9 cellular contexts compared by ENCODE assay signal in the genomic region with DNA sequence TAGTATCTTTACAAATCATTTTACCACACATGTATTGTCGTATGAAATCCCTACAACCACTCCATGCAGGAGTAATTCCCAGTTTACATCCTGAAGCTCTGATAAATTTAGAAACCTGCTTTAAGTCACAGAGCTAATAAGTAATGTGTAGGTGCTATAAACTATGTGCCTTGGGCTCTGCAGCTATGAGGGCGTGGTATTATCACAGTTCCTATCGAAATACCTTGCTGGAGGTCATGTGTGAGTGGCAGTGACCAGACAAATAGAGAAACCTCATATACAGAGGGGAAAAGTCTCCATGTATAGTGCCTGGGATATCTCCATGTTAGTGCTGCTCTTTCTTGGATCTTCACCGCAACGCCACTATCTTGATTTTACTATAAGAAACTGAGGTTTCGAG. TPM values are rescaled to one million over a fixed set of nuclear protein-coding genes. Genes with fewer than 3 reads are reported as not detected.
A peak's percentile ranks its signal among the peaks of the same experiment; 100 is the strongest.
DNase-seq lines count a peak whose midpoint lies in the region; ATAC-seq and TF ChIP-seq lines count a peak whose summit lies in the region.
"Had no signal": no experiment of that assay in that cellular context is flagged by ENCODE, and none has a peak within 500 bp of the region (broad histone marks: within the 10 kb centered on the region; RNA-seq: fewer than 3 reads in every experiment).

No MANE protein-coding gene starts in this region.

- H3K27me3 ChIP-seq in right cardiac atrium (ENCODE audit: control insufficient read depth, insufficient read depth) (no peaks in the 10 kb centered on the region), breast epithelium (no peaks in the 10 kb centered on the region), vagina (no peaks in the 10 kb centered on the region)

- no peaks in the 10 kb centered on the region for H3K9me3 Mint-ChIP-seq in naive B cell

- peaks cover 27 to 50% (median 41%) of the 10 kb centered on the region in 3 donors for H3K4me1 Mint-ChIP-seq in naive B cell

- H3K4me3 Mint-ChIP-seq in naive B cell, result peak overlapping the region; percentile 91 to 97 (median 94)

- H3K36me3 Mint-ChIP-seq in naive B cell, result no peaks in the 10 kb centered on the region

- H3K36me3 ChIP-seq in breast epithelium, result no peaks in the 10 kb centered on the region
- H3K36me3 ChIP-seq in vagina, result no peaks in the 10 kb centered on the region

- H3K9me3 ChIP-seq in right cardiac atrium (ENCODE audit: control insufficient read depth, low read length) (no peaks in the 10 kb centered on the region), breast epithelium (no peaks in the 10 kb centered on the region), vagina (no peaks in the 10 kb centered on the region)

- 97% methylated on average over 6 of the region's 6 CpGs for WGBS in right cardiac atrium

- ATAC-seq in right cardiac atrium (no peak), naive B cell (ENCODE audit: low read depth in 2 of 2) (no peak), GM18907 (IDR thresholded peaks at IDR 0.05; ENCODE audit: unreplicated experiment) (no peak), GM18511 (IDR thresholded peaks at IDR 0.05; ENCODE audit: unreplicated experiment) (no peak)

- TF ChIP-seq POLR2A in breast epithelium (IDR thresholded peaks at IDR 0.05), result no peak
- TF ChIP-seq POLR2A in vagina (IDR thresholded peaks at IDR 0.05), result no peak

- H3K27me3 Mint-ChIP-seq in naive B cell, result peaks cover 8 to 23% (median 9%) of the 10 kb centered on the region in 3 donors

- no peaks in the 10 kb centered on the region for H3K4me1 ChIP-seq in right cardiac atrium (ENCODE audit: control insufficient read depth, insufficient read depth, low read length)
- H3K4me1 ChIP-seq in breast epithelium, result peaks cover 0 to 16% of the 10 kb centered on the region in 2 donors
- peaks cover 40% of the 10 kb centered on the region for H3K4me1 ChIP-seq in vagina

- intact Hi-C loops in right cardiac atrium (cut with DNase I) (no loop called here), cardiac septum (cut with DNase I) (no loop called here), breast epithelium (cut with DNase I; ENCODE audit: low total_unique reads) (no loop called here), vagina (cut with DNase I) (no loop called here)

- H3K27ac ChIP-seq in right cardiac atrium (ENCODE audit: low read length) (peak overlapping the region; percentile 97), breast epithelium (peak overlapping the region; percentile 96 to 99), vagina (peak overlapping the region; percentile 97)

- no peak overlapping the region for H3K4me3 ChIP-seq in right cardiac atrium (ENCODE audit: low read length)
- H3K4me3 ChIP-seq in breast epithelium, result peak overlapping the region in 2 of 3 donors; percentile 76 to 82
- peak overlapping the region; percentile 79 to 82 for H3K4me3 ChIP-seq in vagina

- DNase-seq in right cardiac atrium (no peak), cardiac septum (ENCODE audit: low spot score) (no peak), breast epithelium (ENCODE audit: low spot score in 2 of 2) (no peak), naive B cell (no peak), vagina (ENCODE audit: extremely low spot score in 2 of 2) (no peak), EL (no peak)
- DNase-seq: DMS 273 treated with DMSO at 0.1 percent for 48 hours had no signal

- TF ChIP-seq CTCF in breast epithelium (IDR thresholded peaks at IDR 0.05) (no peak), vagina (IDR thresholded peaks at IDR 0.05) (no peak)

- H3K27ac Mint-ChIP-seq in naive B cell, result peak overlapping the region; percentile 99 to 100 (median 100)

RNA-seq across cellular contexts. Expression of gene TBC1D15, which starts 0.9 kb away (rescaled TPM):
- total RNA-seq in right cardiac atrium (10 to 100 TPM; 22.9 to 30.8 (median 28.5) TPM), cardiac septum (23.1 TPM), breast epithelium (10 to 100 TPM; 56.7 to 64.2 (median 59.8) TPM), vagina (40.5 TPM)
- polyA plus RNA-seq in right cardiac atrium (16.7 TPM), naive B cell (ENCODE audit: low read depth in 6 of 6) (10 to 100 TPM; 34.0 to 46.3 (median 41.0) TPM)
